1 cellular context compared by ENCODE assay signal in the genomic region with DNA sequence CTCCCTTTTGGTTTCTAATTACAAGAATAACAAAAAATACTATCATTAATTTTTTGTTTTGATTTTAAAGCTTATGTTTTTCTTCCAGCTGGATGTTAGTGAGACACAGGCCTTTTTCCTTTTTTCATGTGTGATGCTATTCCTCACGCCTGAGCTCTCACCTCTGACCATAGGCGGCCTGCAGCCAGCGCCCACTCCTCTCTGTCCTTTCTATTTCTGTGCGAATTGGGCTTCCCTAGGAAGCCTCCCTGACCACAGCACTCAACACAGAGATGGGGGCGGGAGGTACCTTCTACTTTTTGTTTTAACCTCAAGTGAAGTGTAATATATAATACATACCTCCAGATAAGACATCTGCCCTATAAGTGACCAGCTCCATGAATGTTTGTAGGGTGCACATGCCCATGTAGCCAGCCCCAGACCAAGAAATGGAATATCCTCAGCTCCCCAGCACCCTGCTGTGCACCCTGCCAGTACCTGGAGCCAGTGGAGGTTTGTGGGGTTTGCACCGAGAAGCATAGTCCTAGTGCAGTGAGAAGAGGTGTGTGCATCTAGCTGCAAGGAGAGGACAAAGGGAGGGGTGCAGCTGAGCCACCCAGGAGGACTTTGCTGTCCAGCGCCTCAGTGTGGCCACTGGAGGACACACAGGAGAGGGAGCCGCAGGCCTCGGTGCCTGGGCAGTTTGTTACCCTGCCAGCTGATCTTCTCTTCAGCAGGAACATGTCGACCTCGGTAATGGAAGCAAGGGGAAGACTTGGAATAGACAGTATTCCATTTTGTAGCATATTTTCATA.
TF ChIP-seq lines count a peak whose summit lies in the region.

No MANE protein-coding gene starts in this region.

TF ChIP-seq in GM23338, 12 proteins besides CTCF, POLR2A, EP300 and RAD21 (continued from another document):
- TF ChIP-seq ZNF462 (CRISPR knock-in tag; IDR thresholded peaks at IDR 0.05) (no peak), JUNB (IDR thresholded peaks at IDR 0.05; ENCODE audit: unreplicated experiment) (no peak), EZH2 (IDR thresholded peaks at IDR 0.05; ENCODE audit: low read depth, unreplicated experiment) (no peak), ZNF114 (CRISPR knock-in tag; IDR thresholded peaks at IDR 0.05) (no peak), ZNF331 (CRISPR knock-in tag; IDR thresholded peaks at IDR 0.05; ENCODE audit: low read depth) (no peak), POLR2AphosphoS5 (IDR thresholded peaks at IDR 0.05; ENCODE audit: low read depth) (no peak), EZH2phosphoT487 (IDR thresholded peaks at IDR 0.05; ENCODE audit: unreplicated experiment) (no peak), STAT1 (IDR thresholded peaks at IDR 0.05; ENCODE audit: unreplicated experiment) (no peak), CREB1 (CRISPR knock-in tag; IDR thresholded peaks at IDR 0.05; ENCODE audit: low read depth) (no peak)
- TF ChIP-seq, protein P1, sequence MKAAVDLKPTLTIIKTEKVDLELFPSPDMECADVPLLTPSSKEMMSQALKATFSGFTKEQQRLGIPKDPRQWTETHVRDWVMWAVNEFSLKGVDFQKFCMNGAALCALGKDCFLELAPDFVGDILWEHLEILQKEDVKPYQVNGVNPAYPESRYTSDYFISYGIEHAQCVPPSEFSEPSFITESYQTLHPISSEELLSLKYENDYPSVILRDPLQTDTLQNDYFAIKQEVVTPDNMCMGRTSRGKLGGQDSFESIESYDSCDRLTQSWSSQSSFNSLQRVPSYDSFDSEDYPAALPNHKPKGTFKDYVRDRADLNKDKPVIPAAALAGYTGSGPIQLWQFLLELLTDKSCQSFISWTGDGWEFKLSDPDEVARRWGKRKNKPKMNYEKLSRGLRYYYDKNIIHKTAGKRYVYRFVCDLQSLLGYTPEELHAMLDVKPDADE (IDR thresholded peaks at IDR 0.05) = no peak
- TF ChIP-seq, protein P2, sequence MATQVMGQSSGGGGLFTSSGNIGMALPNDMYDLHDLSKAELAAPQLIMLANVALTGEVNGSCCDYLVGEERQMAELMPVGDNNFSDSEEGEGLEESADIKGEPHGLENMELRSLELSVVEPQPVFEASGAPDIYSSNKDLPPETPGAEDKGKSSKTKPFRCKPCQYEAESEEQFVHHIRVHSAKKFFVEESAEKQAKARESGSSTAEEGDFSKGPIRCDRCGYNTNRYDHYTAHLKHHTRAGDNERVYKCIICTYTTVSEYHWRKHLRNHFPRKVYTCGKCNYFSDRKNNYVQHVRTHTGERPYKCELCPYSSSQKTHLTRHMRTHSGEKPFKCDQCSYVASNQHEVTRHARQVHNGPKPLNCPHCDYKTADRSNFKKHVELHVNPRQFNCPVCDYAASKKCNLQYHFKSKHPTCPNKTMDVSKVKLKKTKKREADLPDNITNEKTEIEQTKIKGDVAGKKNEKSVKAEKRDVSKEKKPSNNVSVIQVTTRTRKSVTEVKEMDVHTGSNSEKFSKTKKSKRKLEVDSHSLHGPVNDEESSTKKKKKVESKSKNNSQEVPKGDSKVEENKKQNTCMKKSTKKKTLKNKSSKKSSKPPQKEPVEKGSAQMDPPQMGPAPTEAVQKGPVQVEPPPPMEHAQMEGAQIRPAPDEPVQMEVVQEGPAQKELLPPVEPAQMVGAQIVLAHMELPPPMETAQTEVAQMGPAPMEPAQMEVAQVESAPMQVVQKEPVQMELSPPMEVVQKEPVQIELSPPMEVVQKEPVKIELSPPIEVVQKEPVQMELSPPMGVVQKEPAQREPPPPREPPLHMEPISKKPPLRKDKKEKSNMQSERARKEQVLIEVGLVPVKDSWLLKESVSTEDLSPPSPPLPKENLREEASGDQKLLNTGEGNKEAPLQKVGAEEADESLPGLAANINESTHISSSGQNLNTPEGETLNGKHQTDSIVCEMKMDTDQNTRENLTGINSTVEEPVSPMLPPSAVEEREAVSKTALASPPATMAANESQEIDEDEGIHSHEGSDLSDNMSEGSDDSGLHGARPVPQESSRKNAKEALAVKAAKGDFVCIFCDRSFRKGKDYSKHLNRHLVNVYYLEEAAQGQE (IDR thresholded peaks at IDR 0.05; ENCODE audit: unreplicated experiment) = no peak
